ENCODE assay signal across 27 cellular contexts in the genomic region with DNA sequence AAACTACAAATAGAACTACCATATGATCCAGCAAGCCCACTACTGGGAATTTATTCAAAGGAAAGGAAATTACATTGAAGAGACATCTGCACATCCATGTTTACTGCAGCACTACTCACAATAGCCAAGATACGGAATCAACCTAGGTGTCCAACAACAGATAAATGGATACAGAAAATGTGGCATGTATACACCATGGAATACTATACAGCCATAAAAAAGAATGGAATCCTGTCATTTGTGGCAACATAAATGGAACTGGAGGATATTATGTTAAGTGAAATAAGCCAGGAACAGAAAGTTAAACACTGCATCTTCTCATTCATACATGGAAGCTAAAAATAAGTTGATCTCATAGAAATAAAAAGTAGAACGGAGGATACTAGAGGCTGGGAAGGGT.
"Had no signal": no experiment of that assay in that cellular context is flagged by ENCODE, and none has a peak within 500 bp of the region (broad histone marks: within the 10 kb centered on the region; RNA-seq: fewer than 3 reads in every experiment).

No MANE protein-coding gene starts in this region.

- FAIRE-seq: colon, islet of Langerhans, keratinocyte had no signal

- H3K27ac ChIP-seq: coronary artery, dorsolateral prefrontal cortex, epithelial cell of prostate, esophagus squamous epithelium, gastrocnemius medialis, heart right ventricle, lower lobe of right lung had no signal

- H3K9me3 ChIP-seq: esophagus squamous epithelium, gastrocnemius medialis, left lung, lower lobe of right lung, mucosa of descending colon had no signal

- H3K27ac Mint-ChIP-seq: mesothelial cell of epicardium, naive B cell had no signal

- H3K4me3 ChIP-seq: coronary artery, dorsolateral prefrontal cortex, esophagus squamous epithelium, gastrocnemius medialis, heart right ventricle, left lung, lower lobe of right lung, mucosa of descending colon had no signal

- H3K4me1 Mint-ChIP-seq: mesothelial cell of epicardium had no signal

- H3K27me3 ChIP-seq: dorsolateral prefrontal cortex, esophagus squamous epithelium, gastrocnemius medialis, heart right ventricle, left lung had no signal

- H3K4me1 ChIP-seq: gastrocnemius medialis, heart right ventricle, left lung had no signal

- H3K36me3 Mint-ChIP-seq: naive B cell had no signal

- DNase-seq: dermis blood vessel endothelial cell; dorsolateral prefrontal cortex; effector CD4-positive, alpha-beta T cell; effector memory CD4-positive, alpha-beta T cell; erythroblast; esophagus squamous epithelium; foreskin fibroblast; foreskin melanocyte; gastrocnemius medialis; glutamatergic neuron; head of caudate nucleus; heart right ventricle; hippocampal formation; left cardiac atrium; left lung; left ventricle myocardium superior; lower lobe of right lung; mesenchymal stem cell; mucosa of descending colon; naive B cell had no signal

- ATAC-seq: esophagus mucosa, gastrocnemius medialis, heart right ventricle, left cardiac atrium, left lung, left ventricle myocardium superior, lower lobe of right lung, mucosa of descending colon had no signal

- H3K4me3 Mint-ChIP-seq: mesothelial cell of epicardium, naive B cell had no signal
